Comparison of ENCODE assay signal across 2 cellular contexts in the genomic region with DNA sequence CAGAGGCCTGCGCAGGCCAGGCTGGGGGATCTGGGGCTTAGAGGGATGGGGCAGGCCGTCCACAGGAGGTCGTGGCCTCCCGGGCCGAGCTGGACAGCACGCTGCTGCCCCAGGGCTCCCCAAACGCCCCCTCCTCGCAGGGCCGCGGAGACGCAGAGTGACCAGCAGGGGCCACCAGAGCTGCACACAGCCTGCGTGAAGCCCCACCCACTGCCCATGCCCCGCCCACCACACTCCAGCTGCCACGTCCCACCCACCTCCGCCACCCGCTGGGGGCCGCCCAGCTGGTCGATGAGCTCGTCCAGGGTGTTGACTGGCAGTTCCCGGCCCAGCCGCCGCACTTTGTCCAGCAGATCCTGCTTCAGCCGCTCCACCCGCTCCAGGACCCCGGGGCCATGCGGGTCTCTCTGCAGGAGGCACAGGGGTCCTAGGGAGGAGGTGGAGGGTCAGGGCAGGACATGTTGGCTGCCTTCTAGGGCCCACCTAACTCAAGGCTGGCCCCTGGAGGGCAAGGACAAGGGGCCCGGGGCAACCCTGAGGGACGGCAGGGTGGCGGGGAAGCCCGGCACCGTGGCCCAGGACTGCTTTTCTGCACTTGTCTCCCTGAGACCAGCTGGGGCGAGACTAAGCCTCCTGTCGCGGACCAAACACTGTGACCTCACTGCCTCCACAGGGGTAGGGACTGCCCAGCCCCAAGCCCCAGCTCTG.
TF ChIP-seq lines count a peak whose summit lies in the region.

No MANE protein-coding gene starts in this region.

TF ChIP-seq in A549, 52 proteins besides CTCF, POLR2A, EP300 and RAD21:
- TF ChIP-seq NR3C1 (IDR thresholded peaks at IDR 0.05) (no peak), CBX2 (IDR thresholded peaks at IDR 0.05; ENCODE audit: borderline replicate concordance, low read depth) (no peak), EHF (CRISPR knock-in tag; IDR thresholded peaks at IDR 0.05) (no peak), RFX5 (IDR thresholded peaks at IDR 0.05) (no peak), KDM1A (IDR thresholded peaks at IDR 0.05; ENCODE audit: low read depth) (no peak), JUNB (IDR thresholded peaks at IDR 0.05) (no peak), RARB (CRISPR knock-in tag; IDR thresholded peaks at IDR 0.05) (no peak), E2F6 (IDR thresholded peaks at IDR 0.05; ENCODE audit: borderline replicate concordance, low read depth) (no peak), SMC3 (IDR thresholded peaks at IDR 0.05) (peak; percentile 89), MAX (IDR thresholded peaks at IDR 0.05) (0 out of 2 replicates have a peak, but pooled peaks have one; percentile 13)
- TF ChIP-seq, protein P1, sequence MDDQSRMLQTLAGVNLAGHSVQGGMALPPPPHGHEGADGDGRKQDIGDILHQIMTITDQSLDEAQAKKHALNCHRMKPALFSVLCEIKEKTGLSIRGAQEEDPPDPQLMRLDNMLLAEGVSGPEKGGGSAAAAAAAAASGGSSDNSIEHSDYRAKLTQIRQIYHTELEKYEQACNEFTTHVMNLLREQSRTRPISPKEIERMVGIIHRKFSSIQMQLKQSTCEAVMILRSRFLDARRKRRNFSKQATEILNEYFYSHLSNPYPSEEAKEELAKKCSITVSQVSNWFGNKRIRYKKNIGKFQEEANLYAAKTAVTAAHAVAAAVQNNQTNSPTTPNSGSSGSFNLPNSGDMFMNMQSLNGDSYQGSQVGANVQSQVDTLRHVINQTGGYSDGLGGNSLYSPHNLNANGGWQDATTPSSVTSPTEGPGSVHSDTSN (IDR thresholded peaks at IDR 0.05) = peak; percentile 79
TF ChIP-seq in A549: peak in this region for 3.

TF ChIP-seq in K562, 482 proteins besides CTCF, POLR2A, EP300 and RAD21 (continues in another document):
- TF ChIP-seq TCF3 (CRISPR knock-in tag; IDR thresholded peaks at IDR 0.05) (peak; percentile 9; the same call in 1 of the 2 replicates), PKNOX1 (IDR thresholded peaks at IDR 0.05) (peak; percentile 94), ERF (CRISPR knock-in tag; IDR thresholded peaks at IDR 0.05) (no peak), CAMTA2 (CRISPR knock-in tag; conservative IDR thresholded peaks at IDR 0.05) (no peak), ZNF764 (CRISPR knock-in tag; IDR thresholded peaks at IDR 0.05; ENCODE audit: low read depth) (peak; percentile 94), ASH1L (IDR thresholded peaks at IDR 0.05; ENCODE audit: borderline replicate concordance, low read depth, partially characterized antibody) (no peak), ZNF77 (CRISPR knock-in tag; IDR thresholded peaks at IDR 0.05) (no peak), EGR1 (conservative IDR thresholded peaks at IDR 0.05) (peak; percentile 88), ARHGAP35 (IDR thresholded peaks at IDR 0.05; ENCODE audit: partially characterized antibody) (no peak), RCOR1 (IDR thresholded peaks at IDR 0.05; ENCODE audit: borderline replicate concordance in 1 of 2, low read depth in 2 of 2, low read length in 2 of 2) (0 out of 4 replicates have a peak, but pooled peaks of 1 of the 2 experiments have one; percentile 29), HNRNPK (IDR thresholded peaks at IDR 0.05; ENCODE audit: low read depth, low read length, poor library complexity, severe bottlenecking) (peak; percentile 97), DACH1 (IDR thresholded peaks at IDR 0.05; ENCODE audit: partially characterized antibody) (peak; percentile 97), ZBTB7A (IDR thresholded peaks at IDR 0.05; ENCODE audit: borderline replicate concordance, control insufficient read depth, low read depth, low read length) (peak; percentile 95), ZNF3 (CRISPR knock-in tag; IDR thresholded peaks at IDR 0.05) (no peak), CCNT2 (IDR thresholded peaks at IDR 0.05; ENCODE audit: borderline replicate concordance, extremely low read depth, insufficient read length, low read depth, low read length) (peak; percentile 46), ZNF408 (CRISPR knock-in tag; IDR thresholded peaks at IDR 0.05; ENCODE audit: low read depth) (no peak), RAD51 (IDR thresholded peaks at IDR 0.05; ENCODE audit: borderline replicate concordance, low read depth) (no peak), KAT7 (CRISPR knock-in tag; IDR thresholded peaks at IDR 0.05; ENCODE audit: borderline replicate concordance) (no peak; the same call in 1 of the 2 replicates), MYNN (IDR thresholded peaks at IDR 0.05) (peak; percentile 96), MYNN (CRISPR knock-in tag; IDR thresholded peaks at IDR 0.05) (no peak), SREBF1 (IDR thresholded peaks at IDR 0.05; ENCODE audit: borderline replicate concordance, low read depth, low read length) (no peak), YY1 (IDR thresholded peaks at IDR 0.05; ENCODE audit: borderline replicate concordance in 1 of 3, control insufficient read depth in 1 of 3, extremely low read depth in 1 of 3, insufficient read depth in 3 of 3, insufficient read length in 1 of 3, insufficient replicate concordance in 2 of 3, low read depth in 1 of 3, low read length in 2 of 3) (peak in 1 of 3 experiments; percentile 26), ETV6 (IDR thresholded peaks at IDR 0.05; ENCODE audit: borderline replicate concordance in 1 of 2, low read depth in 2 of 2, low read length in 1 of 2) (no peak), ETV6 (CRISPR knock-in tag; IDR thresholded peaks at IDR 0.05; ENCODE audit: borderline replicate concordance) (0 out of 2 replicates have a peak, but pooled peaks have one; percentile 28), GATAD2A (IDR thresholded peaks at IDR 0.05) (no peak), NR4A1 (CRISPR knock-in tag; IDR thresholded peaks at IDR 0.05) (no peak), NR4A1 (tag; IDR thresholded peaks at IDR 0.05) (no peak), KLF16 (IDR thresholded peaks at IDR 0.05) (peak; percentile 75; the same call in 1 of the 2 replicates), SUPT5H (IDR thresholded peaks at IDR 0.05) (no peak), PHB2 (IDR thresholded peaks at IDR 0.05; ENCODE audit: low read depth) (no peak), MIER1 (IDR thresholded peaks at IDR 0.05; ENCODE audit: low read depth) (no peak), SMC3 (conservative IDR thresholded peaks at IDR 0.05; ENCODE audit: insufficient read depth, low read depth, low read length) (peak; percentile 81), TEAD2 (tag; IDR thresholded peaks at IDR 0.05) (no peak), ZNF668 (CRISPR knock-in tag; IDR thresholded peaks at IDR 0.05) (no peak), POLR2G (IDR thresholded peaks at IDR 0.05; ENCODE audit: low read depth, low read length) (peak; percentile 30), STAG1 (CRISPR knock-in tag; IDR thresholded peaks at IDR 0.05; ENCODE audit: borderline replicate concordance) (peak; percentile 77), NRF1 (conservative IDR thresholded peaks at IDR 0.05 in 1 of 2, IDR thresholded peaks at IDR 0.05 in 1 of 2) (peak; percentile 62 to 68), MTA3 (IDR thresholded peaks at IDR 0.05; ENCODE audit: borderline replicate concordance) (0 out of 2 replicates have a peak, but pooled peaks have one; percentile 51), ZNF644 (tag; IDR thresholded peaks at IDR 0.05; ENCODE audit: low read depth) (no peak)
- TF ChIP-seq, protein P2, sequence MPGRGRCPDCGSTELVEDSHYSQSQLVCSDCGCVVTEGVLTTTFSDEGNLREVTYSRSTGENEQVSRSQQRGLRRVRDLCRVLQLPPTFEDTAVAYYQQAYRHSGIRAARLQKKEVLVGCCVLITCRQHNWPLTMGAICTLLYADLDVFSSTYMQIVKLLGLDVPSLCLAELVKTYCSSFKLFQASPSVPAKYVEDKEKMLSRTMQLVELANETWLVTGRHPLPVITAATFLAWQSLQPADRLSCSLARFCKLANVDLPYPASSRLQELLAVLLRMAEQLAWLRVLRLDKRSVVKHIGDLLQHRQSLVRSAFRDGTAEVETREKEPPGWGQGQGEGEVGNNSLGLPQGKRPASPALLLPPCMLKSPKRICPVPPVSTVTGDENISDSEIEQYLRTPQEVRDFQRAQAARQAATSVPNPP (IDR thresholded peaks at IDR 0.05; ENCODE audit: borderline replicate concordance, insufficient read depth, insufficient read length) = no peak
- TF ChIP-seq, protein P3, sequence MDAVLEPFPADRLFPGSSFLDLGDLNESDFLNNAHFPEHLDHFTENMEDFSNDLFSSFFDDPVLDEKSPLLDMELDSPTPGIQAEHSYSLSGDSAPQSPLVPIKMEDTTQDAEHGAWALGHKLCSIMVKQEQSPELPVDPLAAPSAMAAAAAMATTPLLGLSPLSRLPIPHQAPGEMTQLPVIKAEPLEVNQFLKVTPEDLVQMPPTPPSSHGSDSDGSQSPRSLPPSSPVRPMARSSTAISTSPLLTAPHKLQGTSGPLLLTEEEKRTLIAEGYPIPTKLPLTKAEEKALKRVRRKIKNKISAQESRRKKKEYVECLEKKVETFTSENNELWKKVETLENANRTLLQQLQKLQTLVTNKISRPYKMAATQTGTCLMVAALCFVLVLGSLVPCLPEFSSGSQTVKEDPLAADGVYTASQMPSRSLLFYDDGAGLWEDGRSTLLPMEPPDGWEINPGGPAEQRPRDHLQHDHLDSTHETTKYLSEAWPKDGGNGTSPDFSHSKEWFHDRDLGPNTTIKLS (IDR thresholded peaks at IDR 0.05; ENCODE audit: borderline replicate concordance, low read depth) = peak; percentile 72
- TF ChIP-seq, protein P4, sequence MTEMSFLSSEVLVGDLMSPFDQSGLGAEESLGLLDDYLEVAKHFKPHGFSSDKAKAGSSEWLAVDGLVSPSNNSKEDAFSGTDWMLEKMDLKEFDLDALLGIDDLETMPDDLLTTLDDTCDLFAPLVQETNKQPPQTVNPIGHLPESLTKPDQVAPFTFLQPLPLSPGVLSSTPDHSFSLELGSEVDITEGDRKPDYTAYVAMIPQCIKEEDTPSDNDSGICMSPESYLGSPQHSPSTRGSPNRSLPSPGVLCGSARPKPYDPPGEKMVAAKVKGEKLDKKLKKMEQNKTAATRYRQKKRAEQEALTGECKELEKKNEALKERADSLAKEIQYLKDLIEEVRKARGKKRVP (CRISPR knock-in tag; IDR thresholded peaks at IDR 0.05) = no peak
- TF ChIP-seq, protein P5, sequence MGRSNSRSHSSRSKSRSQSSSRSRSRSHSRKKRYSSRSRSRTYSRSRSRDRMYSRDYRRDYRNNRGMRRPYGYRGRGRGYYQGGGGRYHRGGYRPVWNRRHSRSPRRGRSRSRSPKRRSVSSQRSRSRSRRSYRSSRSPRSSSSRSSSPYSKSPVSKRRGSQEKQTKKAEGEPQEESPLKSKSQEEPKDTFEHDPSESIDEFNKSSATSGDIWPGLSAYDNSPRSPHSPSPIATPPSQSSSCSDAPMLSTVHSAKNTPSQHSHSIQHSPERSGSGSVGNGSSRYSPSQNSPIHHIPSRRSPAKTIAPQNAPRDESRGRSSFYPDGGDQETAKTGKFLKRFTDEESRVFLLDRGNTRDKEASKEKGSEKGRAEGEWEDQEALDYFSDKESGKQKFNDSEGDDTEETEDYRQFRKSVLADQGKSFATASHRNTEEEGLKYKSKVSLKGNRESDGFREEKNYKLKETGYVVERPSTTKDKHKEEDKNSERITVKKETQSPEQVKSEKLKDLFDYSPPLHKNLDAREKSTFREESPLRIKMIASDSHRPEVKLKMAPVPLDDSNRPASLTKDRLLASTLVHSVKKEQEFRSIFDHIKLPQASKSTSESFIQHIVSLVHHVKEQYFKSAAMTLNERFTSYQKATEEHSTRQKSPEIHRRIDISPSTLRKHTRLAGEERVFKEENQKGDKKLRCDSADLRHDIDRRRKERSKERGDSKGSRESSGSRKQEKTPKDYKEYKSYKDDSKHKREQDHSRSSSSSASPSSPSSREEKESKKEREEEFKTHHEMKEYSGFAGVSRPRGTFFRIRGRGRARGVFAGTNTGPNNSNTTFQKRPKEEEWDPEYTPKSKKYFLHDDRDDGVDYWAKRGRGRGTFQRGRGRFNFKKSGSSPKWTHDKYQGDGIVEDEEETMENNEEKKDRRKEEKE (IDR thresholded peaks at IDR 0.05; ENCODE audit: borderline replicate concordance in 1 of 2, control insufficient read depth in 1 of 2, low read depth in 2 of 2, low read length in 1 of 2) = no peak
- TF ChIP-seq, protein P6, sequence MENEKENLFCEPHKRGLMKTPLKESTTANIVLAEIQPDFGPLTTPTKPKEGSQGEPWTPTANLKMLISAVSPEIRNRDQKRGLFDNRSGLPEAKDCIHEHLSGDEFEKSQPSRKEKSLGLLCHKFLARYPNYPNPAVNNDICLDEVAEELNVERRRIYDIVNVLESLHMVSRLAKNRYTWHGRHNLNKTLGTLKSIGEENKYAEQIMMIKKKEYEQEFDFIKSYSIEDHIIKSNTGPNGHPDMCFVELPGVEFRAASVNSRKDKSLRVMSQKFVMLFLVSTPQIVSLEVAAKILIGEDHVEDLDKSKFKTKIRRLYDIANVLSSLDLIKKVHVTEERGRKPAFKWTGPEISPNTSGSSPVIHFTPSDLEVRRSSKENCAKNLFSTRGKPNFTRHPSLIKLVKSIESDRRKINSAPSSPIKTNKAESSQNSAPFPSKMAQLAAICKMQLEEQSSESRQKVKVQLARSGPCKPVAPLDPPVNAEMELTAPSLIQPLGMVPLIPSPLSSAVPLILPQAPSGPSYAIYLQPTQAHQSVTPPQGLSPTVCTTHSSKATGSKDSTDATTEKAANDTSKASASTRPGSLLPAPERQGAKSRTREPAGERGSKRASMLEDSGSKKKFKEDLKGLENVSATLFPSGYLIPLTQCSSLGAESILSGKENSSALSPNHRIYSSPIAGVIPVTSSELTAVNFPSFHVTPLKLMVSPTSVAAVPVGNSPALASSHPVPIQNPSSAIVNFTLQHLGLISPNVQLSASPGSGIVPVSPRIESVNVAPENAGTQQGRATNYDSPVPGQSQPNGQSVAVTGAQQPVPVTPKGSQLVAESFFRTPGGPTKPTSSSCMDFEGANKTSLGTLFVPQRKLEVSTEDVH (IDR thresholded peaks at IDR 0.05; ENCODE audit: low read depth, partially characterized antibody) = no peak
- TF ChIP-seq, protein P7, sequence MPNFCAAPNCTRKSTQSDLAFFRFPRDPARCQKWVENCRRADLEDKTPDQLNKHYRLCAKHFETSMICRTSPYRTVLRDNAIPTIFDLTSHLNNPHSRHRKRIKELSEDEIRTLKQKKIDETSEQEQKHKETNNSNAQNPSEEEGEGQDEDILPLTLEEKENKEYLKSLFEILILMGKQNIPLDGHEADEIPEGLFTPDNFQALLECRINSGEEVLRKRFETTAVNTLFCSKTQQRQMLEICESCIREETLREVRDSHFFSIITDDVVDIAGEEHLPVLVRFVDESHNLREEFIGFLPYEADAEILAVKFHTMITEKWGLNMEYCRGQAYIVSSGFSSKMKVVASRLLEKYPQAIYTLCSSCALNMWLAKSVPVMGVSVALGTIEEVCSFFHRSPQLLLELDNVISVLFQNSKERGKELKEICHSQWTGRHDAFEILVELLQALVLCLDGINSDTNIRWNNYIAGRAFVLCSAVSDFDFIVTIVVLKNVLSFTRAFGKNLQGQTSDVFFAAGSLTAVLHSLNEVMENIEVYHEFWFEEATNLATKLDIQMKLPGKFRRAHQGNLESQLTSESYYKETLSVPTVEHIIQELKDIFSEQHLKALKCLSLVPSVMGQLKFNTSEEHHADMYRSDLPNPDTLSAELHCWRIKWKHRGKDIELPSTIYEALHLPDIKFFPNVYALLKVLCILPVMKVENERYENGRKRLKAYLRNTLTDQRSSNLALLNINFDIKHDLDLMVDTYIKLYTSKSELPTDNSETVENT (CRISPR knock-in tag; IDR thresholded peaks at IDR 0.05) = no peak
